Comparison of ENCODE assay signal across 8 cellular contexts in the genomic region with DNA sequence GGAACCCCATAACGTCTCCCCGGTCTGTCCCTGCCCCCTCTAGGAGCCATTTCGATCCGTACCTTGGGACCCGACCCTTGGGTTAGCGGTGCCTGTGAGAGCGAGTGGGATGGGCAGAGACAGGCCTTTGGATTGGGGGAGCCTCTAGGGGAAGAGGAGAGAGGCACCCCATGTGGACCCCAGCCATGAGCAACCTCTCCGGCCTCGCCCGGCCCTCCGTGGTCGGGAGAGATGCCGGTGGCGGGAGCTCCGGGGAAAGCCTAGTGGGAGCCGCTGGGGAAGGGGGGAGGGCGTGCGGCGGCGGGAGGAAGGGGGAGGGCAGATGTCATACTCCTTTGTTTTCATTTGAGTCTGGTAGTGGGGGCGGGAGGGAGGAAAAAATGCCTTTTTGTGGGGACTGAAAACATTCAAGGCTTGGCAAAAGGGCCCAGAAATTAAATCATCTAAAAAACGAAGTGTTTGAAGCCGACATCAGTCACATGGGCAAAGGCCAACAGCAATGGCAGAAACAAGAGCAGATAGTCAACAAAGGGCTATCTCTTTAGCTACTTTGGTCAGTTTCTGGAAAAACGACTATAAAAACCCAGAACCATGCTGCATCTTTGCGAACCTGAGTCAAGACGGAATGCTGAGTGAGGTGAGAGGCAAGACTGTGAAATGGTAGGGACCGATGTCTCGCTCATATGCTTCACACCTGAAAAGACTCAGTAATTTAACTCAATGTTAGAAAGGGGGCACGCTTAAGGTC. TPM values are rescaled to one million over a fixed set of nuclear protein-coding genes. Genes with fewer than 3 reads are reported as not detected.
DNase-seq lines count a peak whose midpoint lies in the region; ATAC-seq and TF ChIP-seq lines count a peak whose summit lies in the region.

No MANE protein-coding gene starts in this region.

- no peaks in the 10 kb centered on the region for H3K9me3 ChIP-seq in mucosa of descending colon

- H3K27me3 Mint-ChIP-seq in activated CD4-positive, alpha-beta memory T cell treated with anti-CD3 and anti-CD28 coated beads for 36 hours = no peaks in the 10 kb centered on the region

- ATAC-seq in GM18502 (IDR thresholded peaks at IDR 0.05; ENCODE audit: poor library complexity, unreplicated experiment) (peak; percentile 54), HG02970 (IDR thresholded peaks at IDR 0.05; ENCODE audit: low FRiP score, unreplicated experiment) (peak; percentile 45), mucosa of descending colon (peak; percentile 73)

- TF ChIP-seq CTCF in mucosa of descending colon (IDR thresholded peaks at IDR 0.05) = no peak

- intact Hi-C loops in activated CD4-positive, alpha-beta memory T cell treated with anti-CD3 and anti-CD28 coated beads for 36 hours (cut with micrococcal nuclease) = loop anchor here (1.0 to 5.0 kb wide), 4 partner anchors 360 to 1650 kb away; a partner anchor contains a TSS
- intact Hi-C loops in mucosa of descending colon (cut with DNase I, micrococcal nuclease) = no loop called here

- CTCF ChIA-PET in activated CD4-positive, alpha-beta memory T cell treated with anti-CD3 and anti-CD28 coated beads for 36 hours (lab: Charles Lee) = interaction anchor here (0.7 to 1.6 kb wide), 2 partner anchors 10 to 1390 kb away, joined by 4 read pairs; no protein-coding TSS in a partner anchor

- peaks cover 8% of the 10 kb centered on the region for H3K4me1 ChIP-seq in mucosa of descending colon (ENCODE audit: low read depth)

- no peak for TF ChIP-seq POLR2A in erythroblast (IDR thresholded peaks at IDR 0.05; ENCODE audit: low read length)

- peak overlapping the region; percentile 63 for H3K4me3 ChIP-seq in mucosa of descending colon

- H3K4me1 Mint-ChIP-seq in activated CD4-positive, alpha-beta memory T cell treated with anti-CD3 and anti-CD28 coated beads for 36 hours (ENCODE audit: low read depth) = peaks cover 28% of the 10 kb centered on the region

- peaks cover 17% of the 10 kb centered on the region for H3K36me3 Mint-ChIP-seq in activated CD4-positive, alpha-beta memory T cell treated with anti-CD3 and anti-CD28 coated beads for 36 hours

- DNase-seq in AG08395 (ENCODE audit: low spot score) (peak; percentile 68), NCI-H1694 treated with DMSO at 0.1 percent for 48 hours (lab: John Stamatoyannopoulos, UW) (peak; percentile 56), erythroblast (lab: John Stamatoyannopoulos, UW) (peak; percentile 68 to 75), mucosa of descending colon (peak; percentile 62 to 80 (median 75)), stromal cell of bone marrow (ENCODE audit: low read depth) (peak; percentile 57)
- peak; percentile 70 for DNase-seq in activated CD4-positive, alpha-beta memory T cell treated with anti-CD3 and anti-CD28 coated beads for 36 hours

- H3K4me3 Mint-ChIP-seq in activated CD4-positive, alpha-beta memory T cell treated with anti-CD3 and anti-CD28 coated beads for 36 hours = peak overlapping the region; percentile 89

- H3K27ac Mint-ChIP-seq in activated CD4-positive, alpha-beta memory T cell treated with anti-CD3 and anti-CD28 coated beads for 36 hours = peak overlapping the region; percentile 80

- POLR2A ChIA-PET in activated CD4-positive, alpha-beta memory T cell treated with anti-CD3 and anti-CD28 coated beads for 36 hours (lab: Charles Lee) = interaction anchor here (0.7 kb wide), 1 partner anchor 114 kb away, joined by 3 read pairs; no protein-coding TSS in a partner anchor

- no peaks in the 10 kb centered on the region for H3K36me3 ChIP-seq in mucosa of descending colon (ENCODE audit: low read depth)

- no peaks in the 10 kb centered on the region for H3K9me3 Mint-ChIP-seq in activated CD4-positive, alpha-beta memory T cell treated with anti-CD3 and anti-CD28 coated beads for 36 hours

RNA-seq across cellular contexts. Expression of a gene that starts 0.8 kb away (rescaled TPM):
- 10 to 100 TPM in 1 of 2 experiments, 1 to 10 TPM in 1; 9.2 to 10.1 TPM for total RNA-seq in activated CD4-positive, alpha-beta memory T cell treated with anti-CD3 and anti-CD28 coated beads for 36 hours
- total RNA-seq in mucosa of descending colon = 10 to 100 TPM; 12.0 to 69.3 (median 15.9) TPM

Comparison
In these comparisons a context has a peak if more than half of its experiments do, and no peak if none do; other contexts are left out.
1. Peak in every context shown above with its lines: DNase-seq, ATAC-seq and H3K4me3 ChIP-seq.